8 cellular contexts compared by ENCODE assay signal in genomic region chr3:122416966-122417365, GRCh38. TPM values are rescaled to one million over a fixed set of nuclear protein-coding genes. Genes with fewer than 3 reads are reported as not detected.
DNase-seq lines count a peak whose midpoint lies in the region; TF ChIP-seq lines count a peak whose summit lies in the region.

No MANE protein-coding gene starts in this region.

- DNase-seq in GM12865 (ENCODE audit: low read depth) = no peak
- DNase-seq in fibroblast of villous mesenchyme (ENCODE audit: low read depth) = peak; percentile 47
- no peak for DNase-seq in skeletal muscle cell (ENCODE audit: low read depth)
- DNase-seq in T1000 (lab: John Stamatoyannopoulos, UW) = no peak
- no peak for DNase-seq in epidermal melanocyte (ENCODE audit: insufficient read length, low spot score)
- DNase-seq in HUDEP-2 (lab: John Stamatoyannopoulos, UW; ENCODE audit: unreplicated experiment in 76 of 76) = no peak
- no peak for DNase-seq in NCI-H2107 (lab: John Stamatoyannopoulos, UW)

- H3K4me2 ChIP-seq in SU-DHL-6 (ENCODE audit: low read depth, low read length, poor library complexity, severe bottlenecking) = peak overlapping the region; percentile 72

- no peaks in the 10 kb centered on the region for H3K9me2 ChIP-seq in SU-DHL-6 (replicated peaks; ENCODE audit: insufficient read depth, low read length)

- peak overlapping the region; percentile 79 for H3K9ac ChIP-seq in SU-DHL-6 (ENCODE audit: low read length)

- TF ChIP-seq CTCF in GM12865 (IDR thresholded peaks at IDR 0.05; ENCODE audit: insufficient read depth, low read depth, low read length, missing control alignments) (no peak), SU-DHL-6 (IDR thresholded peaks at IDR 0.05; ENCODE audit: insufficient read depth, low read length, poor library complexity, severe bottlenecking) (no peak), fibroblast of villous mesenchyme (IDR thresholded peaks at IDR 0.05; ENCODE audit: insufficient read depth, low read depth, low read length) (no peak)

- H2AFZ ChIP-seq in SU-DHL-6 (ENCODE audit: low read depth, low read length, severe bottlenecking) = no peak overlapping the region

- H3F3A ChIP-seq in SU-DHL-6 (ENCODE audit: insufficient read depth) = peaks cover 16% of the 10 kb centered on the region

- H3K9me3 ChIP-seq in SU-DHL-6 (ENCODE audit: insufficient read depth, low read length) = no peaks in the 10 kb centered on the region

- no peak overlapping the region for H3K27ac ChIP-seq in SU-DHL-6 (ENCODE audit: low read depth, low read length)

- H4K20me1 ChIP-seq in SU-DHL-6 (ENCODE audit: low read depth, low read length) = no peaks in the 10 kb centered on the region

- H3K4me3 ChIP-seq in GM12865 (ENCODE audit: low read depth, low read length) (peak overlapping the region; percentile 75), SU-DHL-6 (ENCODE audit: insufficient read depth, low read length, poor library complexity, severe bottlenecking) (peak overlapping the region; percentile 91), fibroblast of villous mesenchyme (ENCODE audit: low read depth, low read length) (peak overlapping the region; percentile 99), skeletal muscle cell (ENCODE audit: low read depth, low read length) (peak overlapping the region; percentile 94)

- no peaks in the 10 kb centered on the region; the same call in 1 of the 2 replicates for H3K36me3 ChIP-seq in SU-DHL-6 (ENCODE audit: low read length)

- H3K79me2 ChIP-seq in SU-DHL-6 (ENCODE audit: insufficient read depth, low read length) = peaks cover 14% of the 10 kb centered on the region

- no peaks in the 10 kb centered on the region for H3K27me3 ChIP-seq in SU-DHL-6 (ENCODE audit: low read length)

RNA-seq across cellular contexts. Expression of gene WDR5B, which starts 1.1 kb away (rescaled TPM):
- 5.2 and 6.9 TPM in 2 replicates for total RNA-seq in fibroblast of villous mesenchyme

RNA-seq across cellular contexts. Expression of gene FAM162A, which starts 33.0 kb away (rescaled TPM):
- 4.2 and 7.3 TPM in 2 replicates for total RNA-seq in fibroblast of villous mesenchyme

RNA-seq across cellular contexts. Expression of gene MIX23, which starts 33.9 kb away (rescaled TPM):
- 29.0 and 36.3 TPM in 2 replicates for total RNA-seq in fibroblast of villous mesenchyme
